ENCODE assay signal across 21 cellular contexts in genomic region chr10:60604356-60604755, GRCh38.
DNase-seq lines count a peak whose midpoint lies in the region; FAIRE-seq and TF ChIP-seq lines count a peak whose summit lies in the region.
"Had no signal": no experiment of that assay in that cellular context is flagged by ENCODE, and none has a peak within 500 bp of the region (broad histone marks: within the 10 kb centered on the region; RNA-seq: fewer than 3 reads in every experiment).

No MANE protein-coding gene starts in this region.

- H3K9me3 ChIP-seq in astrocyte (ENCODE audit: insufficient read depth, low read depth, low read length): no peaks in the 10 kb centered on the region
- H3K9me3 ChIP-seq: adrenal gland, Caco-2, esophagus muscularis mucosa, lower lobe of right lung, SJSA1 had no signal

- no peak for TF ChIP-seq CTCF in astrocyte (IDR thresholded peaks at IDR 0.05; ENCODE audit: insufficient read depth, low read depth, low read length)
- TF ChIP-seq CTCF in fibroblast of villous mesenchyme (IDR thresholded peaks at IDR 0.05; ENCODE audit: insufficient read depth, low read depth, low read length): no peak
- no peak for TF ChIP-seq CTCF in GM20000 (IDR thresholded peaks at IDR 0.05; ENCODE audit: extremely low read depth, missing control alignments)
- TF ChIP-seq CTCF in RWPE1 (conservative IDR thresholded peaks at IDR 0.05; ENCODE audit: low read depth): no peak

- H3K27me3 Mint-ChIP-seq in astrocyte (ENCODE audit: low read depth, unreplicated experiment): no peaks in the 10 kb centered on the region

- peaks cover 5% of the 10 kb centered on the region for H3K4me1 Mint-ChIP-seq in astrocyte (ENCODE audit: low read depth, unreplicated experiment)

- no peaks in the 10 kb centered on the region for H3K79me2 ChIP-seq in astrocyte (ENCODE audit: insufficient read depth, low read length)

- H3K27ac ChIP-seq in astrocyte (ENCODE audit: low read depth, low read length): no peak overlapping the region
- no peak overlapping the region for H3K27ac ChIP-seq in RWPE1
- H3K27ac ChIP-seq: adrenal gland, esophagus muscularis mucosa, lower lobe of right lung, SJSA1 had no signal

- no peak overlapping the region for H3K27ac Mint-ChIP-seq in astrocyte (ENCODE audit: unreplicated experiment)

- H4K20me1 ChIP-seq in astrocyte (ENCODE audit: insufficient read depth, low read length): no peaks in the 10 kb centered on the region

- no peak overlapping the region for H3K4me3 Mint-ChIP-seq in astrocyte (ENCODE audit: unreplicated experiment)

- CTCF ChIA-PET in RWPE1 (lab: Yijun Ruan, JAX): interaction anchor here (0.7 kb wide), 2 partner anchors 13 to 28 kb away, joined by 3 read pairs; no protein-coding TSS in a partner anchor

- no peak for FAIRE-seq in astrocyte (lab: Jason Lieb, UNC)
- FAIRE-seq: A204.1, GM18507, urothelium cell line had no signal

- no peak overlapping the region for H3K4me3 ChIP-seq in astrocyte (ENCODE audit: insufficient read depth, low read depth, low read length)
- H3K4me3 ChIP-seq in fibroblast of villous mesenchyme (ENCODE audit: low read depth, low read length): no peak overlapping the region
- H3K4me3 ChIP-seq: adrenal gland, esophagus muscularis mucosa, lower lobe of right lung, SJSA1 had no signal

- H3K4me1 ChIP-seq in astrocyte (ENCODE audit: insufficient read depth, low read length): peaks cover 5% of the 10 kb centered on the region
- H3K4me1 ChIP-seq: adrenal gland, Caco-2, lower lobe of right lung, SJSA1 had no signal

- no peaks in the 10 kb centered on the region for H3K9me3 Mint-ChIP-seq in astrocyte (ENCODE audit: unreplicated experiment)

- H3K36me3 Mint-ChIP-seq in astrocyte (ENCODE audit: low read depth, unreplicated experiment): no peaks in the 10 kb centered on the region

- POLR2A ChIA-PET in RWPE1 (lab: Yijun Ruan, JAX; ENCODE audit: low non-redundant PET): no interaction called here

- H3K27me3 ChIP-seq in astrocyte (ENCODE audit: insufficient read depth, low read length): no peaks in the 10 kb centered on the region
- H3K27me3 ChIP-seq: adrenal gland, esophagus muscularis mucosa, SJSA1 had no signal

- H3K9ac ChIP-seq in astrocyte (ENCODE audit: low read length): no peak overlapping the region

- no peak overlapping the region for H3K4me2 ChIP-seq in astrocyte (ENCODE audit: low read length)

- no peaks in the 10 kb centered on the region for H3K36me3 ChIP-seq in astrocyte (ENCODE audit: insufficient read depth, low read length)
- H3K36me3 ChIP-seq: adrenal gland, esophagus muscularis mucosa, lower lobe of right lung, SJSA1 had no signal

- no peak overlapping the region for H2AFZ ChIP-seq in astrocyte (ENCODE audit: low read depth, low read length)

- DNase-seq in NCI-H2227 (lab: John Stamatoyannopoulos, UW; ENCODE audit: unreplicated experiment) (peak; percentile 25), NCI-H2227 treated with DMSO at 0.1 percent for 48 hours (lab: John Stamatoyannopoulos, UW) (no peak), astrocyte (ENCODE audit: low read depth) (peak; percentile 4), fibroblast of villous mesenchyme (ENCODE audit: low read depth) (peak; percentile 1), putamen (ENCODE audit: low spot score) (peak; percentile 53), kidney tubule cell (ENCODE audit: low spot score) (no peak), GM20000 (ENCODE audit: low spot score) (no peak), RWPE1 (ENCODE audit: low spot score) (no peak)
- DNase-seq: activated CD4-positive, alpha-beta T cell treated with anti-CD3 and anti-CD28 coated beads, Interleukin-2, amount 50 U/mL, for 48 hours; activated gamma-delta T cell treated with Interleukin-2 at 50 U/mL for 16 hours; adrenal gland; Caco-2; effector CD4-positive, alpha-beta T cell; glutamatergic neuron; lower lobe of right lung; NCI-H1105 treated with DMSO at 0.1 percent for 48 hours had no signal

Comparison
In these comparisons a context has a peak if more than half of its experiments do, and no peak if none do; other contexts are left out.
1. DNase-seq: peak in NCI-H2227 (single experiment), astrocyte (single experiment), fibroblast of villous mesenchyme (single experiment) and putamen (single experiment); none in NCI-H2227 treated with DMSO at 0.1 percent for 48 hours (single experiment), kidney tubule cell (single experiment), GM20000 (single experiment) and RWPE1 (single experiment).